9 cellular contexts compared by ENCODE assay signal in the genomic region with DNA sequence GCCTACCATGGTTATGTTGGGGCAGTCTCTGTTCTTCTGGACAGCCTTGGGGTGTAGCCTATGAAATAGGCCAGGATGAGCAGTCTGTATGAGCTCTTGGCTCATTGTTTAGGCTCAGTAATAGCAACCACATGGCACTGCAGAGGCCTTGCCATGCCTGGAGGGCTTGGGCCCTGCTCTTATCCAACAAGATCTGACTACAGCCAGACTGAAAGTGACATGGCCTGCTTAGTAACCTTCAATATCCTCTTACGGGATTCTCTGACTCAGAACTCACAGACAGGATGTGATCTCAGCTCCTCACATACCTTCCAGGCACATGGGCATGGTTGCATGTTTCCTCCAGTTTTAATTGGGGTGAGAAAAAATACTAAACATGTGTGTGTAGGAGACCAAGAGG.
DNase-seq lines count a peak whose midpoint lies in the region; ATAC-seq and TF ChIP-seq lines count a peak whose summit lies in the region.
"Had no signal": no experiment of that assay in that cellular context is flagged by ENCODE, and none has a peak within 500 bp of the region (broad histone marks: within the 10 kb centered on the region; RNA-seq: fewer than 3 reads in every experiment).

No MANE protein-coding gene starts in this region.

- peak; percentile 83 for ATAC-seq in GM21723 (IDR thresholded peaks at IDR 0.05; ENCODE audit: unreplicated experiment)
- ATAC-seq in activated naive CD8-positive, alpha-beta T cell treated with anti-CD3 and anti-CD28 coated beads, Interleukin-2, amount 50 U/mL, for 24 hours, result peak; percentile 99
- ATAC-seq in natural killer cell, result peak; percentile 55 to 84 (median 56)

- intact Hi-C loops in natural killer cell (cut with micrococcal nuclease), result no loop called here
- intact Hi-C loops in dorsolateral prefrontal cortex (cut with DNase I), result no loop called here

- DNase-seq in EL (peak; percentile 100), NCI-H226 (peak; percentile 91), natural killer cell (no peak), dorsolateral prefrontal cortex (no peak), C1 segment of cervical spinal cord (lab: John Stamatoyannopoulos, UW) (no peak), NCI-H1105 (lab: John Stamatoyannopoulos, UW) (no peak)
- peak; percentile 44 for DNase-seq in activated naive CD8-positive, alpha-beta T cell treated with anti-CD3 and anti-CD28 coated beads, Interleukin-2, amount 50 U/mL, for 24 hours

- H3K9me3 Mint-ChIP-seq in activated naive CD8-positive, alpha-beta T cell treated with anti-CD3 and anti-CD28 coated beads, Interleukin-2, amount 50 U/mL, for 24 hours, result peaks cover 17% of the 10 kb centered on the region
- no peaks in the 10 kb centered on the region for H3K9me3 Mint-ChIP-seq in natural killer cell

- no peaks in the 10 kb centered on the region for H3K27me3 ChIP-seq in dorsolateral prefrontal cortex

- H3K4me3 ChIP-seq in dorsolateral prefrontal cortex, result no peak overlapping the region
- H3K4me3 ChIP-seq: SK-N-MC had no signal

- H3K27ac ChIP-seq in dorsolateral prefrontal cortex, result no peak overlapping the region
- H3K27ac ChIP-seq: SK-N-MC had no signal

- TF ChIP-seq CTCF in natural killer cell (IDR thresholded peaks at IDR 0.05) (no peak), dorsolateral prefrontal cortex (IDR thresholded peaks at IDR 0.05 in 54 of 56, conservative IDR thresholded peaks at IDR 0.05 in 2 of 56; ENCODE audit: low read depth in 1 of 56, partially characterized antibody in 56 of 56) (no peak)

- peak overlapping the region; percentile 92 for H3K27ac Mint-ChIP-seq in activated naive CD8-positive, alpha-beta T cell treated with anti-CD3 and anti-CD28 coated beads, Interleukin-2, amount 50 U/mL, for 24 hours
- H3K27ac Mint-ChIP-seq in natural killer cell, result no peak overlapping the region

- no peak overlapping the region for H3K4me3 Mint-ChIP-seq in activated naive CD8-positive, alpha-beta T cell treated with anti-CD3 and anti-CD28 coated beads, Interleukin-2, amount 50 U/mL, for 24 hours
- H3K4me3 Mint-ChIP-seq in natural killer cell, result no peak overlapping the region

- H3K36me3 Mint-ChIP-seq in activated naive CD8-positive, alpha-beta T cell treated with anti-CD3 and anti-CD28 coated beads, Interleukin-2, amount 50 U/mL, for 24 hours (ENCODE audit: low read depth), result peaks cover 8% of the 10 kb centered on the region
- no peaks in the 10 kb centered on the region for H3K36me3 Mint-ChIP-seq in natural killer cell

- no peaks in the 10 kb centered on the region for H3K27me3 Mint-ChIP-seq in activated naive CD8-positive, alpha-beta T cell treated with anti-CD3 and anti-CD28 coated beads, Interleukin-2, amount 50 U/mL, for 24 hours
- H3K27me3 Mint-ChIP-seq in natural killer cell (ENCODE audit: low read depth in 2 of 2), result no peaks in the 10 kb centered on the region

- peaks cover 22% of the 10 kb centered on the region for H3K4me1 Mint-ChIP-seq in activated naive CD8-positive, alpha-beta T cell treated with anti-CD3 and anti-CD28 coated beads, Interleukin-2, amount 50 U/mL, for 24 hours
- H3K4me1 Mint-ChIP-seq in natural killer cell, result peaks cover 0 to 7% of the 10 kb centered on the region in 2 donors

Comparison
In these comparisons a context has a peak if more than half of its experiments do, and no peak if none do; other contexts are left out.
1. DNase-seq: peak in EL (single experiment), NCI-H226 (single experiment) and activated naive CD8-positive, alpha-beta T cell treated with anti-CD3 and anti-CD28 coated beads, Interleukin-2, amount 50 U/mL, for 24 hours (single experiment); none in natural killer cell (single experiment), dorsolateral prefrontal cortex (0 of 10), C1 segment of cervical spinal cord (0 of 14) and NCI-H1105 (single experiment).
2. Peak in every context shown above with its lines, with median percentiles within 50 percentile points of each other: ATAC-seq.